1 cellular context compared by ENCODE assay signal in the genomic region with DNA sequence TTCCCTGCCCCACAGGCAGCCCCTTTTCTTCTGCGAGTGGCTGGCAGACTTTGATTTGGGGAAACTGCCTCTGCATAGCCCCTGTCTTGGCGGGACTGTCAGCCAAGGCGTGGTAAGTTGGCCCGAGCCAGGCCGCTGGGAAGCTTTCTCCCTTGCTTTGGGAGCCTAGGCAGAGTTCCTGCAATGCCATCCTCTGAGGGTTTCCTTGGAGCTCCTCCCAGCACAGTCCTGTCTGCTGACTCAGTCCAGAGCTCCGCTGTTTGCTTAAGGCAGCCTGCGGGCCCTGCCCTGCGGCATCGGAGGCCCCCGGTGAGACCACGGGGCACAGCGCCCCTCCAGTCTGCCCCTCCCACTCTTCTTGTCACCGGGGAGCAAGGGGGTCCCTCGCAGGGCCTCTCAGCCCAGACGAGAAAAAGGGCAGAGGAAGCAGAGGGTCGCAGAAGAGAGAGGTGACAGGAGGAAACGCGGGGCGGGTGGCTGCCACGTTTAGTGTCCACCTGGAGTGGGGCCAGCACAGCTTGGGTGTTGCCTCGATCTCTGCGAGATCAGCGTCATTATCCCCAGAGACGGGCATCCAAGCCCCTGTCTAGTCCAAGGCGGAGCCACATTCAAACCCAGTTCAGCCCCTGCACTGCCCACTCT.
TF ChIP-seq lines count a peak whose summit lies in the region.

No MANE protein-coding gene starts in this region.

TF ChIP-seq in IMR-90, 13 proteins besides CTCF, POLR2A, EP300 and RAD21:
- TF ChIP-seq RCOR1 (IDR thresholded peaks at IDR 0.05; ENCODE audit: insufficient replicate concordance, low read length) (no peak), CEBPB (IDR thresholded peaks at IDR 0.05; ENCODE audit: low read depth, low read length) (no peak), MAZ (IDR thresholded peaks at IDR 0.05; ENCODE audit: borderline replicate concordance, low read depth, low read length) (no peak), BHLHE40 (IDR thresholded peaks at IDR 0.05; ENCODE audit: low read depth, low read length) (no peak), NFE2L2 (IDR thresholded peaks at IDR 0.05; ENCODE audit: low read depth, low read length) (no peak), RFX5 (IDR thresholded peaks at IDR 0.05; ENCODE audit: low read depth, low read length) (no peak), FOS (IDR thresholded peaks at IDR 0.05; ENCODE audit: low read depth, low read length) (no peak), CHD1 (IDR thresholded peaks at IDR 0.05; ENCODE audit: low read depth, low read length) (no peak), MAFK (IDR thresholded peaks at IDR 0.05; ENCODE audit: low read depth, low read length) (no peak), MXI1 (IDR thresholded peaks at IDR 0.05; ENCODE audit: borderline replicate concordance, low read depth, low read length) (no peak), SMC3 (IDR thresholded peaks at IDR 0.05; ENCODE audit: low read depth, low read length) (no peak)
- TF ChIP-seq, protein P1, sequence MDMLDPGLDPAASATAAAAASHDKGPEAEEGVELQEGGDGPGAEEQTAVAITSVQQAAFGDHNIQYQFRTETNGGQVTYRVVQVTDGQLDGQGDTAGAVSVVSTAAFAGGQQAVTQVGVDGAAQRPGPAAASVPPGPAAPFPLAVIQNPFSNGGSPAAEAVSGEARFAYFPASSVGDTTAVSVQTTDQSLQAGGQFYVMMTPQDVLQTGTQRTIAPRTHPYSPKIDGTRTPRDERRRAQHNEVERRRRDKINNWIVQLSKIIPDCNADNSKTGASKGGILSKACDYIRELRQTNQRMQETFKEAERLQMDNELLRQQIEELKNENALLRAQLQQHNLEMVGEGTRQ (IDR thresholded peaks at IDR 0.05; ENCODE audit: low read depth, low read length): no peak
- TF ChIP-seq, protein P2, sequence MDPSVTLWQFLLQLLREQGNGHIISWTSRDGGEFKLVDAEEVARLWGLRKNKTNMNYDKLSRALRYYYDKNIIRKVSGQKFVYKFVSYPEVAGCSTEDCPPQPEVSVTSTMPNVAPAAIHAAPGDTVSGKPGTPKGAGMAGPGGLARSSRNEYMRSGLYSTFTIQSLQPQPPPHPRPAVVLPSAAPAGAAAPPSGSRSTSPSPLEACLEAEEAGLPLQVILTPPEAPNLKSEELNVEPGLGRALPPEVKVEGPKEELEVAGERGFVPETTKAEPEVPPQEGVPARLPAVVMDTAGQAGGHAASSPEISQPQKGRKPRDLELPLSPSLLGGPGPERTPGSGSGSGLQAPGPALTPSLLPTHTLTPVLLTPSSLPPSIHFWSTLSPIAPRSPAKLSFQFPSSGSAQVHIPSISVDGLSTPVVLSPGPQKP (IDR thresholded peaks at IDR 0.05; ENCODE audit: borderline replicate concordance, low read depth, low read length): no peak
